Comparison of ENCODE assay signal across 13 cellular contexts in the genomic region with DNA sequence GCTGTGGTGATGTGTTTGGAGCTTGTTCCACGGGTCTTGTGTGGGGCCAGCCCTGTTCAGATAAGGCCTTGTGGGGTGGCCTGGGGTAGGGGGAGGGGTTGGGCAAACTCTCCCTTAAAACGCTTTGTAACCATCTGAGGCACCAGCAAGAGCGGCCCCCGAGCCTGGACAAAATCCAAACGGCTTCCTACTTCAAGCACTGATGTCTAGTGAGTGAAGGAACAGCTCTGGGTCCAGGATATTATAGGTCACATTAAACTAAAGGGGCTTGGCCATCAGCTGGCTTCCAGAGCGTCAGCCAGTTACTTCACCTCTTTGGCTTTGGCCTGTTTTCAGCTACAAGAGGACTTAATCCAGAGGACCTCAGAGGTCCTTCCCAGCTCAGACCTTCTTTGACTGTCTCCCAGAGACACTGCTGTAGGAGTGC. TPM values are rescaled to one million over a fixed set of nuclear protein-coding genes. Genes with fewer than 3 reads are reported as not detected.
DNase-seq lines count a peak whose midpoint lies in the region; ATAC-seq and TF ChIP-seq lines count a peak whose summit lies in the region.
"Had no signal": no experiment of that assay in that cellular context is flagged by ENCODE, and none has a peak within 500 bp of the region (broad histone marks: within the 10 kb centered on the region; RNA-seq: fewer than 3 reads in every experiment).

No MANE protein-coding gene starts in this region.

- peaks cover 6% of the 10 kb centered on the region for H3K36me3 ChIP-seq in H7 (replicated peaks; ENCODE audit: control insufficient read depth, insufficient read depth, low read length)
- no peaks in the 10 kb centered on the region for H3K36me3 ChIP-seq in breast epithelium
- H3K36me3 ChIP-seq in spleen, result peaks cover 0 to 79% (median 19%) of the 10 kb centered on the region in 6 donors

- no peak for TF ChIP-seq CTCF in breast epithelium (IDR thresholded peaks at IDR 0.05)
- TF ChIP-seq CTCF in spleen (IDR thresholded peaks at IDR 0.05 in 8 of 11, conservative IDR thresholded peaks at IDR 0.05 in 3 of 11), result no peak

- 52 to 68% (median 59%) methylated on average over 6 of the region's 6 CpGs for WGBS in spleen, 5 donors

- DNase-seq in H7, result peak; percentile 19
- peak in 1 of 2 donors; percentile 35 for DNase-seq in breast epithelium (ENCODE audit: low spot score in 2 of 2)
- DNase-seq in left colon, result no peak
- DNase-seq in spleen, result no peak
- no peak for DNase-seq in NOMO-1 treated with dmso at 0.1 percent for 144 hours (lab: John Stamatoyannopoulos, UW; ENCODE audit: unreplicated experiment)
- DNase-seq in activated T-cell treated with anti-CD3 and anti-CD28 coated beads, Interleukin-2, amount 50 U/mL, for 48 hours, result no peak
- DNase-seq: activated T-cell treated with anti-CD3 and anti-CD28 coated beads, Interleukin-2, amount 50 U/mL, for 72 hours; islet precursor cell; NCI-H345; stimulated activated naive CD4-positive, alpha-beta T cell treated with Interleukin-2 at 50 U/mL for 16 hours had no signal

- no peaks in the 10 kb centered on the region for H3K9me3 ChIP-seq in breast epithelium
- no peaks in the 10 kb centered on the region for H3K9me3 ChIP-seq in spleen
- H3K9me3 ChIP-seq: neutrophil had no signal

- H3K27ac ChIP-seq in breast epithelium (peak overlapping the region; percentile 77 to 87), spleen (peak overlapping the region in 7 of 8 donors; percentile 1 to 93 (median 61))
- H3K27ac ChIP-seq: neutrophil had no signal

- H3K4me3 ChIP-seq in H7 (ENCODE audit: insufficient read depth, low read depth, low read length), result no peak overlapping the region
- H3K4me3 ChIP-seq in breast epithelium, result no peak overlapping the region
- no peak overlapping the region for H3K4me3 ChIP-seq in spleen

- intact Hi-C loops in breast epithelium (cut with DNase I; ENCODE audit: low total_unique reads), result no loop called here
- intact Hi-C loops in left colon (cut with DNase I, micrococcal nuclease), result no loop called here
- intact Hi-C loops in spleen (cut with DNase I; ENCODE audit: low total_unique reads), result no loop called here

- TF ChIP-seq POLR2A in breast epithelium (IDR thresholded peaks at IDR 0.05) (no peak), spleen (IDR thresholded peaks at IDR 0.05) (no peak)

- peaks cover 3 to 7% of the 10 kb centered on the region in 2 donors for H3K4me1 ChIP-seq in breast epithelium
- peaks cover 9 to 60% (median 28%) of the 10 kb centered on the region in 6 donors for H3K4me1 ChIP-seq in spleen

- peak; percentile 14 for ATAC-seq in left colon
- ATAC-seq in esophagus mucosa, result no peak
- ATAC-seq in GM18502 (IDR thresholded peaks at IDR 0.05; ENCODE audit: poor library complexity, unreplicated experiment), result no peak

- H3K27me3 ChIP-seq in H7 (ENCODE audit: control insufficient read depth, insufficient read depth, low read length), result no peaks in the 10 kb centered on the region
- no peaks in the 10 kb centered on the region for H3K27me3 ChIP-seq in breast epithelium
- no peaks in the 10 kb centered on the region for H3K27me3 ChIP-seq in spleen (replicated peaks in 1 of 7)
- H3K27me3 ChIP-seq: neutrophil had no signal

RNA-seq across cellular contexts. Expression of a gene that starts 11.9 kb away (rescaled TPM):
- total RNA-seq in H7 (2014; rRNA removed; shearing (Covaris generic)), result 30.3 and 33.4 TPM in 2 replicates
- total RNA-seq in breast epithelium (1,000 to 10,000 TPM in 1 of 3 donors, 100 to 1,000 TPM in 2; 427 to 3,050 (median 615) TPM), left colon (10 to 100 TPM; 33.3 to 60.6 TPM), spleen (100 to 1,000 TPM in 5 of 7 donors, 10 to 100 TPM in 2; 79.8 to 361 (median 192) TPM), esophagus mucosa (28.4 TPM)
- 100 to 1,000 TPM in 1 of 3 donors, 10 to 100 TPM in 2; 53.5 to 132 (median 99.5) TPM for polyA plus RNA-seq in spleen

RNA-seq across cellular contexts. Expression of a gene that starts 31.1 kb away (rescaled TPM):
- total RNA-seq in H7 (2014; rRNA removed; shearing (Covaris generic)), result 0.52 and 0.74 TPM in 2 replicates
- 10 to 100 TPM; 18.4 to 30.1 (median 21.3) TPM for total RNA-seq in breast epithelium
- total RNA-seq in left colon, result 1 to 10 TPM; 1.4 to 2.7 TPM
- 1 to 10 TPM; 1.6 to 7.9 (median 5.0) TPM for total RNA-seq in spleen
- polyA plus RNA-seq in spleen, result 1 to 10 TPM; 3.5 to 7.0 (median 4.9) TPM
- total RNA-seq in esophagus mucosa, result 2.7 TPM

RNA-seq across cellular contexts. Expression of a gene that starts 49.3 kb away (rescaled TPM):
- total RNA-seq in H7 (2014; rRNA removed; shearing (Covaris generic)), result 13.2 and 14.3 TPM in 2 replicates
- total RNA-seq in breast epithelium, result 10 to 100 TPM; 36.6 to 52.6 (median 41.6) TPM
- 10 to 100 TPM; 16.1 to 23.4 TPM for total RNA-seq in left colon
- 10 to 100 TPM; 38.2 to 74.7 (median 54.7) TPM for total RNA-seq in spleen
- 10 to 100 TPM; 16.2 to 41.3 (median 29.3) TPM for polyA plus RNA-seq in spleen
- total RNA-seq in esophagus mucosa, result 10.2 TPM

RNA-seq across cellular contexts. Expression of a gene that starts 55.9 kb away (rescaled TPM):
- 14.0 and 20.6 TPM in 2 replicates for total RNA-seq in H7 (2014; rRNA removed; shearing (Covaris generic))
- total RNA-seq in breast epithelium, result 10 to 100 TPM; 16.0 to 20.3 (median 18.7) TPM
- total RNA-seq in left colon, result 10 to 100 TPM in 1 of 2 donors, 1 to 10 TPM in 1; 10.0 to 13.6 TPM
- total RNA-seq in spleen, result 10 to 100 TPM; 17.2 to 28.1 (median 23.8) TPM
- 1 to 10 TPM; 3.8 to 6.1 (median 4.7) TPM for polyA plus RNA-seq in spleen
- 5.7 TPM for total RNA-seq in esophagus mucosa

RNA-seq across cellular contexts. Expression of a gene that starts 56.0 kb away (rescaled TPM):
- total RNA-seq in H7 (2014; rRNA removed; shearing (Covaris generic)), result 24.6 and 31.2 TPM in 2 replicates
- total RNA-seq in breast epithelium (10 to 100 TPM; 34.7 to 40.6 (median 34.7) TPM), left colon (10 to 100 TPM; 57.2 to 69.6 TPM), spleen (100 to 1,000 TPM in 1 of 7 donors, 10 to 100 TPM in 6; 25.2 to 101 (median 76.1) TPM), esophagus mucosa (87.5 TPM)
- 10 to 100 TPM; 20.7 to 29.5 (median 24.2) TPM for polyA plus RNA-seq in spleen
